In the genomic region with DNA sequence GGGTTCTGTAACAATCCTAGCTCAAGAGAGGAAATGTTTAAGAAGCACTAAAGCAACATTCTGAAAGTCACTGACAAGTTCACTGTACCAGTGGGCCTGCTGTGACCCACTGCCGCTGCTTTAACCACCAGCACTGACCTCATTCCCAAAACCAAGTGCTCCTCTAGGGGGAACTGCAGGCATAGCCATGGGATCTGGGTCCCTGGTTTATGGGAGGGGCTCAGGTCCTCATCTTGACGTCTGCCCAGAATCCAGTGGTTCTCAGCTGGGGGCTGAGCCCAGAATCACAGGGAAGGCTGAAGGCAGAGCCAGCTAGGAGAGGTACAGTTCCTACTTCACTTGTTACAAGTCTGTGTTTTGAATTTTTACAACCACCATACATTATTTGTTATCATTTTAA, we compare ENCODE assay signal across 9 cellular contexts. TPM values are rescaled to one million over a fixed set of nuclear protein-coding genes. Genes with fewer than 3 reads are reported as not detected.
DNase-seq lines count a peak whose midpoint lies in the region; ATAC-seq and TF ChIP-seq lines count a peak whose summit lies in the region.
"Had no signal": no experiment of that assay in that cellular context is flagged by ENCODE, and none has a peak within 500 bp of the region (broad histone marks: within the 10 kb centered on the region; RNA-seq: fewer than 3 reads in every experiment).

No MANE protein-coding gene starts in this region.

- H4K20me1 ChIP-seq in GM23338 (replicated peaks; ENCODE audit: insufficient read depth) (no peaks in the 10 kb centered on the region), osteoblast (ENCODE audit: insufficient read depth, low read length) (no peaks in the 10 kb centered on the region)

- H3K9me2 ChIP-seq in GM23338 (ENCODE audit: insufficient read depth) = no peaks in the 10 kb centered on the region

- no peak overlapping the region for H2AFZ ChIP-seq in GM23338
- H2AFZ ChIP-seq in osteoblast (ENCODE audit: low read length) = peak overlapping the region; percentile 36

- H3K79me2 ChIP-seq in GM23338 (replicated peaks; ENCODE audit: insufficient read depth) (no peaks in the 10 kb centered on the region), osteoblast (ENCODE audit: insufficient read depth, low read length) (no peaks in the 10 kb centered on the region)

- H3K27ac ChIP-seq in GM23338 (ENCODE audit: low read depth) = no peak overlapping the region
- H3K27ac ChIP-seq in osteoblast (ENCODE audit: low read depth, low read length) = no peak overlapping the region

- H3K27me3 ChIP-seq in GM23338 (ENCODE audit: insufficient read depth) (no peaks in the 10 kb centered on the region), NT2/D1 (ENCODE audit: insufficient read depth, insufficient read length) (no peaks in the 10 kb centered on the region), osteoblast (ENCODE audit: insufficient read depth, low read length) (no peaks in the 10 kb centered on the region)

- H3K4me1 ChIP-seq in GM23338 (ENCODE audit: insufficient read depth) (no peaks in the 10 kb centered on the region), NT2/D1 (ENCODE audit: insufficient read depth, insufficient read length) (no peaks in the 10 kb centered on the region), osteoblast (ENCODE audit: insufficient read depth, low read length) (no peaks in the 10 kb centered on the region)

- H3K9me3 ChIP-seq in NT2/D1 (ENCODE audit: insufficient read depth, low read length) = no peaks in the 10 kb centered on the region
- H3K9me3 ChIP-seq in osteoblast (ENCODE audit: low read depth, low read length) = no peaks in the 10 kb centered on the region

- no peak overlapping the region for H3K4me3 Mint-ChIP-seq in GM23338
- H3K4me3 Mint-ChIP-seq: stimulated activated naive B cell treated with anti-CD40 and anti-IgM and Interleukin-4, amounts not matched to agents 10 μg/mL and 1 μg/mL and 100 μg/mL, for 72 hours had no signal

- TF ChIP-seq CTCF in GM23338 (conservative IDR thresholded peaks at IDR 0.05; ENCODE audit: low read depth in 2 of 2) (peak; percentile 51 to 77), epithelial cell of proximal tubule (conservative IDR thresholded peaks at IDR 0.05; ENCODE audit: low read depth, low read length) (peak; percentile 14), osteoblast (IDR thresholded peaks at IDR 0.05; ENCODE audit: extremely low read depth, low read depth, low read length) (peak; percentile 11)

- H3K4me3 ChIP-seq in GM23338 (no peak overlapping the region), NT2/D1 (ENCODE audit: insufficient read length, low read depth) (no peak overlapping the region), epithelial cell of proximal tubule (ENCODE audit: low read depth, low read length) (no peak overlapping the region), osteoblast (ENCODE audit: insufficient read depth, low read length) (no peak overlapping the region)

- H3K4me2 ChIP-seq in GM23338 (no peak overlapping the region), osteoblast (ENCODE audit: insufficient read depth, low read length) (peak overlapping the region; percentile 9)

- no peaks in the 10 kb centered on the region; the same call in 2 of the 3 replicates for H3K36me3 Mint-ChIP-seq in GM23338 (ENCODE audit: low read depth)

- peaks cover 1% of the 10 kb centered on the region for H3K27me3 Mint-ChIP-seq in GM23338 (ENCODE audit: insufficient read depth, low read depth, poor library complexity)
- H3K27me3 Mint-ChIP-seq: stimulated activated naive B cell treated with anti-CD40 and anti-IgM and Interleukin-4, amounts not matched to agents 10 μg/mL and 1 μg/mL and 100 μg/mL, for 72 hours had no signal

- no peak overlapping the region for H3K9ac ChIP-seq in NT2/D1 (ENCODE audit: insufficient read length, low read depth)

- H3K9me3 Mint-ChIP-seq in GM23338 = no peaks in the 10 kb centered on the region; the same call in 2 of the 3 replicates
- H3K9me3 Mint-ChIP-seq: stimulated activated naive B cell treated with anti-CD40 and anti-IgM and Interleukin-4, amounts not matched to agents 10 μg/mL and 1 μg/mL and 100 μg/mL, for 72 hours had no signal

- ATAC-seq in GM23338 (peak; percentile 99), GM21825 (IDR thresholded peaks at IDR 0.05; ENCODE audit: unreplicated experiment) (no peak)
- ATAC-seq: stimulated activated naive B cell treated with anti-CD40 and anti-IgM and Interleukin-4, amounts not matched to agents 10 μg/mL and 1 μg/mL and 100 μg/mL, for 72 hours had no signal

- H3K27ac Mint-ChIP-seq in GM23338 = no peak overlapping the region
- H3K27ac Mint-ChIP-seq: stimulated activated naive B cell treated with anti-CD40 and anti-IgM and Interleukin-4, amounts not matched to agents 10 μg/mL and 1 μg/mL and 100 μg/mL, for 72 hours had no signal

- no peaks in the 10 kb centered on the region; the same call in 1 of the 3 replicates for H3K4me1 Mint-ChIP-seq in GM23338

- DNase-seq in GM23338 (ENCODE audit: low spot score) = peak; percentile 82
- peak; percentile 40 for DNase-seq in NT2/D1 (ENCODE audit: low read depth, low spot score)
- no peak for DNase-seq in epithelial cell of proximal tubule (ENCODE audit: low read depth)
- DNase-seq in osteoblast (ENCODE audit: insufficient read length, low spot score, missing footprints) = no peak
- no peak for DNase-seq in stimulated activated CD4-positive, alpha-beta T cell treated with anti-CD3 and anti-CD28 coated beads, Interleukin-1b, Interleukin-23, amount 100 ng/mL, for 48 hours
- DNase-seq in NCI-H2171 treated with DMSO at 0.1 percent for 48 hours (lab: John Stamatoyannopoulos, UW) = no peak
- DNase-seq in NCI-H1105 treated with DMSO at 0.1 percent for 48 hours (lab: John Stamatoyannopoulos, UW) = no peak
- DNase-seq: stimulated activated naive B cell treated with anti-CD40 and anti-IgM and Interleukin-4, amounts not matched to agents 10 μg/mL and 1 μg/mL and 100 μg/mL, for 72 hours had no signal

- H3K36me3 ChIP-seq in GM23338 (ENCODE audit: insufficient read depth) (peaks cover 3% of the 10 kb centered on the region; the same call in 1 of the 2 replicates), NT2/D1 (ENCODE audit: insufficient read depth, insufficient read length, low read length) (peaks cover 34% of the 10 kb centered on the region), osteoblast (ENCODE audit: insufficient read depth, low read length) (no peaks in the 10 kb centered on the region)

- no peaks in the 10 kb centered on the region for H3F3A ChIP-seq in GM23338 (replicated peaks; ENCODE audit: low read depth)

TF ChIP-seq in GM23338, 12 proteins besides CTCF, POLR2A, EP300 and RAD21:
- no peak for TF ChIP-seq JUNB (IDR thresholded peaks at IDR 0.05; ENCODE audit: unreplicated experiment)
- no peak for TF ChIP-seq NANOG (IDR thresholded peaks at IDR 0.05; ENCODE audit: borderline replicate concordance)
- TF ChIP-seq EZH2phosphoT487 (IDR thresholded peaks at IDR 0.05; ENCODE audit: unreplicated experiment) = no peak
- TF ChIP-seq, protein P1, sequence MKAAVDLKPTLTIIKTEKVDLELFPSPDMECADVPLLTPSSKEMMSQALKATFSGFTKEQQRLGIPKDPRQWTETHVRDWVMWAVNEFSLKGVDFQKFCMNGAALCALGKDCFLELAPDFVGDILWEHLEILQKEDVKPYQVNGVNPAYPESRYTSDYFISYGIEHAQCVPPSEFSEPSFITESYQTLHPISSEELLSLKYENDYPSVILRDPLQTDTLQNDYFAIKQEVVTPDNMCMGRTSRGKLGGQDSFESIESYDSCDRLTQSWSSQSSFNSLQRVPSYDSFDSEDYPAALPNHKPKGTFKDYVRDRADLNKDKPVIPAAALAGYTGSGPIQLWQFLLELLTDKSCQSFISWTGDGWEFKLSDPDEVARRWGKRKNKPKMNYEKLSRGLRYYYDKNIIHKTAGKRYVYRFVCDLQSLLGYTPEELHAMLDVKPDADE (IDR thresholded peaks at IDR 0.05) = no peak

RNA-seq across cellular contexts. Expression of a gene that starts 36.1 kb away (rescaled TPM):
- 28.9 and 34.1 TPM in 2 replicates for total RNA-seq in GM23338 (2014; rRNA removed; shearing (Covaris generic))
- 16.3 and 18.9 TPM in 2 replicates for polyA plus RNA-seq in GM23338 (2016; fragmentation: Nextera tagmentation; extraction: Ambion mirVana)
- total RNA-seq in epithelial cell of proximal tubule = 14.8 and 18.2 TPM in 2 replicates
- 5.4 and 6.8 TPM in 2 replicates for total RNA-seq in osteoblast

Comparison
In these comparisons a context has a peak if more than half of its experiments do, and no peak if none do; other contexts are left out.
1. DNase-seq: peak in GM23338 (single experiment) and NT2/D1 (single experiment); none in epithelial cell of proximal tubule (single experiment), osteoblast (single experiment), stimulated activated CD4-positive, alpha-beta T cell treated with anti-CD3 and anti-CD28 coated beads, Interleukin-1b, Interleukin-23, amount 100 ng/mL, for 48 hours (single experiment), NCI-H2171 treated with DMSO at 0.1 percent for 48 hours (single experiment) and NCI-H1105 treated with DMSO at 0.1 percent for 48 hours (single experiment).
2. CTCF ChIP-seq: peak in every context shown above with its lines; median percentile 64 in GM23338; 14 in epithelial cell of proximal tubule; 11 in osteoblast.